Comparison of ENCODE assay signal across 1 cellular context in the genomic region with DNA sequence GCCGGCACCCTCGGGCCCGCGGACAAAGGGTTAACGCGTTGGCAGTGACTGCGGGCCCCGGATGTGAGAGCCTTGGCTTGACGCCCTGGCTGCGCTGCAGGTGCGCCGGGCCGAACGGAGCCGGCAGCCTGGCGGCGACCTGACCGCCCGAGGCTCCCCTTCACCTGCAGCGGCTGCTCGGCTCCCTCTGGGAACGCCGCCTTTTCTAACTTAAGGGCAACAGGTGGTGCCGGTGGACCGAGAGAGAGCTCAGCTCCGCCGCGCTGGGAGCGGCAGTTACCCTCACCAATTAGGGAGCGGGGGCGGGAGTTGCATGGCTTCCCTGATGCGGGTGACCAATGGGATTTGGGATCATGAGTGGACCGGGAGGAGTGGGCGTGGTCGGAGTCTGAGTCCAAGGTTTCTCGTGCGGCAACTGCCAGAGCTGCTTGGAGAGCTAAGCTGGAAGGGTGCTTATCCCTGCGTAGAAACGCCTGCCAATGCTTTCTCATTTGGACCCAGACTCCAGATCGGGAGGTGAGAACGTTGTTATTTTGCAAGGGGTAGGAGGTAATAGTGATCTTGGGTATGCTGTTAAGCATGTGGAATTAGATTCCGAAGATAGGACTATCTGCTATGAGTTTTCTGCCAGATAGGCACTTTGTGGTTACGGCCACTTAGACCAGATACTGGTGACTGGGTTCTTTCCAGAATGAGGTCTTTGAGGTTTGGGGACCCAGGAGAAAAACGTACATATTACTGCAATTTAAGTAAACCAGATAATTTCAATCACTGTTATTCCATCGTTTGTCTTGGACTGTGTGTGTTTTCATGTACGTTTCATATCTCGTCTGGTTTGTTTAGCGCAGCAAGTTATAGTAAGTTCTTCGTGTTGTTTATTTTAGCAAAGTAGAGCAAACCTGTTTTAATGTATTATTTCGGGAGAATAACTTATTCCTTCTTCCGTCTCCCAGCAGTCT.
TF ChIP-seq lines count a peak whose summit lies in the region.

Gene ARL4A (plus strand): TSS at position 421 of the 959 bp plus-strand sequence. CDS start 622 bp downstream, outside the sequence.

TF ChIP-seq in HepG2, 621 proteins besides CTCF, POLR2A, EP300 and RAD21 (continued from another document and continues in another):
- TF ChIP-seq CREB1 (IDR thresholded peaks at IDR 0.05): peak; percentile 76
- no peak for TF ChIP-seq CREB1 (CRISPR knock-in tag; IDR thresholded peaks at IDR 0.05)
- no peak for TF ChIP-seq MTA1 (CRISPR knock-in tag; IDR thresholded peaks at IDR 0.05; ENCODE audit: borderline replicate concordance)
- no peak for TF ChIP-seq DNMT1 (CRISPR knock-in tag; IDR thresholded peaks at IDR 0.05)
- TF ChIP-seq HBP1 (CRISPR knock-in tag; IDR thresholded peaks at IDR 0.05; ENCODE audit: low read depth): 0 out of 2 replicates have a peak, but pooled peaks have one; percentile 42
- no peak for TF ChIP-seq ZNF816 (CRISPR knock-in tag; IDR thresholded peaks at IDR 0.05; ENCODE audit: borderline replicate concordance)
- no peak for TF ChIP-seq GRHL1 (CRISPR knock-in tag; conservative IDR thresholded peaks at IDR 0.05)
- TF ChIP-seq ZFP36L2 (CRISPR knock-in tag; IDR thresholded peaks at IDR 0.05): no peak
- no peak for TF ChIP-seq ZNF34 (CRISPR knock-in tag; IDR thresholded peaks at IDR 0.05; ENCODE audit: borderline replicate concordance)
- TF ChIP-seq PHF5A (CRISPR knock-in tag; IDR thresholded peaks at IDR 0.05; ENCODE audit: low read depth, unreplicated experiment): no peak
- no peak for TF ChIP-seq SNRNP70 (IDR thresholded peaks at IDR 0.05; ENCODE audit: low read depth, low read length)
- peak; percentile 18; the same call in 1 of the 2 replicates for TF ChIP-seq HOXA9 (CRISPR knock-in tag; IDR thresholded peaks at IDR 0.05; ENCODE audit: borderline replicate concordance)
- TF ChIP-seq ZBTB20 (CRISPR knock-in tag; IDR thresholded peaks at IDR 0.05; ENCODE audit: borderline replicate concordance, low read depth): no peak
- TF ChIP-seq PPARG (CRISPR knock-in tag; conservative IDR thresholded peaks at IDR 0.05): no peak
- TF ChIP-seq KLF16 (CRISPR knock-in tag; IDR thresholded peaks at IDR 0.05): peak in 1 of 2 experiments; percentile 75; a peak in 2 of 4 replicates
- no peak for TF ChIP-seq ZNF552 (CRISPR knock-in tag; IDR thresholded peaks at IDR 0.05; ENCODE audit: borderline replicate concordance)
- TF ChIP-seq E2F1 (CRISPR knock-in tag; IDR thresholded peaks at IDR 0.05): no peak
- peak; percentile 83 for TF ChIP-seq ZNF441 (CRISPR knock-in tag; IDR thresholded peaks at IDR 0.05; ENCODE audit: borderline replicate concordance)
- TF ChIP-seq ARID2 (CRISPR knock-in tag; IDR thresholded peaks at IDR 0.05; ENCODE audit: borderline replicate concordance): no peak; the same call in 1 of the 2 replicates
- TF ChIP-seq, protein P1, sequence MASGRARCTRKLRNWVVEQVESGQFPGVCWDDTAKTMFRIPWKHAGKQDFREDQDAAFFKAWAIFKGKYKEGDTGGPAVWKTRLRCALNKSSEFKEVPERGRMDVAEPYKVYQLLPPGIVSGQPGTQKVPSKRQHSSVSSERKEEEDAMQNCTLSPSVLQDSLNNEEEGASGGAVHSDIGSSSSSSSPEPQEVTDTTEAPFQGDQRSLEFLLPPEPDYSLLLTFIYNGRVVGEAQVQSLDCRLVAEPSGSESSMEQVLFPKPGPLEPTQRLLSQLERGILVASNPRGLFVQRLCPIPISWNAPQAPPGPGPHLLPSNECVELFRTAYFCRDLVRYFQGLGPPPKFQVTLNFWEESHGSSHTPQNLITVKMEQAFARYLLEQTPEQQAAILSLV (CRISPR knock-in tag; IDR thresholded peaks at IDR 0.05; ENCODE audit: borderline replicate concordance): 0 out of 2 replicates have a peak, but pooled peaks have one; percentile 16
- no peak; the same call in 1 of the 2 replicates for TF ChIP-seq TFAP4 (IDR thresholded peaks at IDR 0.05; ENCODE audit: borderline replicate concordance, low read depth)
- peak; percentile 2; the same call in 1 of the 2 replicates for TF ChIP-seq GFI1 (CRISPR knock-in tag; IDR thresholded peaks at IDR 0.05; ENCODE audit: borderline replicate concordance)
- no peak for TF ChIP-seq ZNF235 (CRISPR knock-in tag; IDR thresholded peaks at IDR 0.05; ENCODE audit: borderline replicate concordance)
- no peak for TF ChIP-seq CCAR2 (optimal IDR thresholded peaks at IDR 0.05; ENCODE audit: low read depth, low read length)
- TF ChIP-seq PAX8 (CRISPR knock-in tag; IDR thresholded peaks at IDR 0.05; ENCODE audit: borderline replicate concordance): 0 out of 2 replicates have a peak, but pooled peaks have one; percentile 78
- TF ChIP-seq SALL2 (CRISPR knock-in tag; IDR thresholded peaks at IDR 0.05): peak; percentile 28; the same call in 1 of the 2 replicates
- peak; percentile 63 for TF ChIP-seq HNF4A (CRISPR knock-in tag; IDR thresholded peaks at IDR 0.05)
- peak; percentile 95 for TF ChIP-seq RBM39 (IDR thresholded peaks at IDR 0.05; ENCODE audit: low read depth, low read length, poor library complexity, severe bottlenecking)
- peak; percentile 54 for TF ChIP-seq KLF6 (CRISPR knock-in tag; IDR thresholded peaks at IDR 0.05)
- TF ChIP-seq ELF3 (CRISPR knock-in tag; IDR thresholded peaks at IDR 0.05): no peak
- no peak; the same call in 1 of the 2 replicates for TF ChIP-seq TEF (CRISPR knock-in tag; IDR thresholded peaks at IDR 0.05)
- TF ChIP-seq THAP9 (CRISPR knock-in tag; IDR thresholded peaks at IDR 0.05; ENCODE audit: borderline replicate concordance): peak; percentile 77
- no peak for TF ChIP-seq HMGA1 (CRISPR knock-in tag; conservative IDR thresholded peaks at IDR 0.05)
- 0 out of 2 replicates have a peak, but pooled peaks have one; percentile 42 for TF ChIP-seq ZNF276 (CRISPR knock-in tag; IDR thresholded peaks at IDR 0.05; ENCODE audit: low read depth)
- TF ChIP-seq ZFP36L1 (CRISPR knock-in tag; IDR thresholded peaks at IDR 0.05): 0 out of 2 replicates have a peak, but pooled peaks have one; percentile 83
- TF ChIP-seq HIVEP1 (CRISPR knock-in tag; IDR thresholded peaks at IDR 0.05): no peak
- no peak for TF ChIP-seq FOXK1 (CRISPR knock-in tag; IDR thresholded peaks at IDR 0.05; ENCODE audit: borderline replicate concordance, low read depth)
- TF ChIP-seq ZBTB44 (CRISPR knock-in tag; IDR thresholded peaks at IDR 0.05): no peak
- no peak for TF ChIP-seq EZH2 (conservative IDR thresholded peaks at IDR 0.05; ENCODE audit: low read depth, low read length)
- no peak for TF ChIP-seq MLXIP (CRISPR knock-in tag; IDR thresholded peaks at IDR 0.05; ENCODE audit: borderline replicate concordance)
